Comparison of ENCODE assay signal across 8 cellular contexts in genomic region chr13:99087954-99088491, GRCh38.
DNase-seq lines count a peak whose midpoint lies in the region; ATAC-seq and TF ChIP-seq lines count a peak whose summit lies in the region.

No MANE protein-coding gene starts in this region.

- H3K4me1 ChIP-seq in mononuclear cell (ENCODE audit: insufficient read depth, low read length) (peaks cover 33% of the 10 kb centered on the region), upper lobe of right lung (peaks cover 9% of the 10 kb centered on the region)

- intact Hi-C loops in CD4-positive, alpha-beta T cell (cut with DNase I, micrococcal nuclease) = loop anchor here (1.0 to 10.0 kb wide), 5 partner anchors 41 to 407 kb away; partner anchors contain the start of gene GPR18 (in 1 of the 2)
- intact Hi-C loops in dendritic cell treated with granulocyte-macrophage colony-stimulating factor and Interleukin-4, amounts not matched to agents 40 ng/mL and 50 ng/mL, for 4 days (cut with micrococcal nuclease) = no loop called here
- intact Hi-C loops in upper lobe of right lung (cut with DNase I) = no loop called here

- no peaks in the 10 kb centered on the region for H3K36me3 ChIP-seq in upper lobe of right lung

- ATAC-seq in CD4-positive, alpha-beta T cell (ENCODE audit: poor library complexity) = peak; percentile 36
- ATAC-seq in GM21367 (IDR thresholded peaks at IDR 0.05; ENCODE audit: unreplicated experiment) = peak; percentile 20
- ATAC-seq in HG03558 (IDR thresholded peaks at IDR 0.05; ENCODE audit: extremely low read depth, unreplicated experiment) = peak; percentile 8
- ATAC-seq in T-helper 17 cell = peak; percentile 51
- ATAC-seq in upper lobe of right lung = peak; percentile 32

- H3K36me3 Mint-ChIP-seq in CD4-positive, alpha-beta T cell (ENCODE audit: low read depth) = peaks cover 24% of the 10 kb centered on the region
- peaks cover 4% of the 10 kb centered on the region for H3K36me3 Mint-ChIP-seq in T-helper 17 cell (ENCODE audit: low read depth)
- no peaks in the 10 kb centered on the region for H3K36me3 Mint-ChIP-seq in dendritic cell treated with granulocyte-macrophage colony-stimulating factor and Interleukin-4, amounts not matched to agents 40 ng/mL and 50 ng/mL, for 4 days (ENCODE audit: low read depth)

- TF ChIP-seq CTCF in CD4-positive, alpha-beta T cell (IDR thresholded peaks at IDR 0.05) = no peak
- no peak for TF ChIP-seq CTCF in upper lobe of right lung (IDR thresholded peaks at IDR 0.05)

- H3K4me3 Mint-ChIP-seq in CD4-positive, alpha-beta T cell = peak overlapping the region; percentile 97
- H3K4me3 Mint-ChIP-seq in T-helper 17 cell = peak overlapping the region; percentile 94
- H3K4me3 Mint-ChIP-seq in dendritic cell treated with granulocyte-macrophage colony-stimulating factor and Interleukin-4, amounts not matched to agents 40 ng/mL and 50 ng/mL, for 4 days = peak overlapping the region; percentile 77

- POLR2A ChIA-PET in CD4-positive, alpha-beta T cell (lab: Charles Lee) = interaction anchor here (0.6 to 5.4 kb wide), 20 partner anchors 10 to 569 kb away, joined by 3 to 113 read pairs (median 4); partner anchors contain the start of genes GPR18, TM9SF2 and UBAC2

- no peaks in the 10 kb centered on the region for H3K9me3 ChIP-seq in CD4-positive, alpha-beta T cell (ENCODE audit: control insufficient read depth, low read length)
- H3K9me3 ChIP-seq in T-helper 17 cell (ENCODE audit: control insufficient read depth, low read length, poor library complexity, severe bottlenecking) (no peaks in the 10 kb centered on the region), mononuclear cell (ENCODE audit: low read depth, low read length) (no peaks in the 10 kb centered on the region), upper lobe of right lung (no peaks in the 10 kb centered on the region)

- no peaks in the 10 kb centered on the region for H3K27me3 Mint-ChIP-seq in CD4-positive, alpha-beta T cell
- H3K27me3 Mint-ChIP-seq in T-helper 17 cell = no peaks in the 10 kb centered on the region
- H3K27me3 Mint-ChIP-seq in dendritic cell treated with granulocyte-macrophage colony-stimulating factor and Interleukin-4, amounts not matched to agents 40 ng/mL and 50 ng/mL, for 4 days = peaks cover 82% of the 10 kb centered on the region

- H3K9me3 Mint-ChIP-seq in CD4-positive, alpha-beta T cell = no peaks in the 10 kb centered on the region
- no peaks in the 10 kb centered on the region for H3K9me3 Mint-ChIP-seq in dendritic cell treated with granulocyte-macrophage colony-stimulating factor and Interleukin-4, amounts not matched to agents 40 ng/mL and 50 ng/mL, for 4 days

- peak in 9 of 10 experiments; percentile 8 to 46 (median 29) for DNase-seq in CD4-positive, alpha-beta T cell
- DNase-seq in T-helper 17 cell (peak in 1 of 3 donors; percentile 18), upper lobe of right lung (peak; percentile 67), dermis blood vessel endothelial cell (no peak)

- peak overlapping the region; percentile 99 for H3K27ac ChIP-seq in CD4-positive, alpha-beta T cell (ENCODE audit: low read depth, low read length)
- H3K27ac ChIP-seq in upper lobe of right lung = peak overlapping the region; percentile 96

- no peaks in the 10 kb centered on the region for H3K27me3 ChIP-seq in CD4-positive, alpha-beta T cell (ENCODE audit: control insufficient read depth, insufficient read depth, low read length)
- H3K27me3 ChIP-seq in mononuclear cell (ENCODE audit: insufficient read depth, low read length) (peaks cover 79% of the 10 kb centered on the region), upper lobe of right lung (no peaks in the 10 kb centered on the region)

- H3K4me3 ChIP-seq in mononuclear cell (ENCODE audit: low read length) = peak overlapping the region; percentile 50
- peak overlapping the region; percentile 90 for H3K4me3 ChIP-seq in upper lobe of right lung

- H3K27ac Mint-ChIP-seq in CD4-positive, alpha-beta T cell = peak overlapping the region; percentile 99
- H3K27ac Mint-ChIP-seq in T-helper 17 cell = peak overlapping the region; percentile 99
- no peak overlapping the region for H3K27ac Mint-ChIP-seq in dendritic cell treated with granulocyte-macrophage colony-stimulating factor and Interleukin-4, amounts not matched to agents 40 ng/mL and 50 ng/mL, for 4 days

- peaks cover 43% of the 10 kb centered on the region for H3K4me1 Mint-ChIP-seq in CD4-positive, alpha-beta T cell (ENCODE audit: low read depth)
- peaks cover 33% of the 10 kb centered on the region for H3K4me1 Mint-ChIP-seq in T-helper 17 cell
- H3K4me1 Mint-ChIP-seq in dendritic cell treated with granulocyte-macrophage colony-stimulating factor and Interleukin-4, amounts not matched to agents 40 ng/mL and 50 ng/mL, for 4 days (ENCODE audit: low read depth) = peaks cover 11% of the 10 kb centered on the region

- CTCF ChIA-PET in CD4-positive, alpha-beta T cell (lab: Charles Lee) = interaction anchor here (0.5 to 2.8 kb wide), 6 partner anchors 38 to 397 kb away, joined by 3 to 12 read pairs (median 8); no protein-coding TSS in a partner anchor

Comparison
In these comparisons a context has a peak if more than half of its experiments do, and no peak if none do; other contexts are left out.
1. intact Hi-C loops: an anchor here in CD4-positive, alpha-beta T cell (1.0 to 10.0 kb wide); none called in dendritic cell treated with granulocyte-macrophage colony-stimulating factor and Interleukin-4, amounts not matched to agents 40 ng/mL and 50 ng/mL, for 4 days and upper lobe of right lung.